ENCODE assay signal across 8 cellular contexts in genomic region chr19:3687774-3688706, GRCh38.
DNase-seq lines count a peak whose midpoint lies in the region; ATAC-seq and TF ChIP-seq lines count a peak whose summit lies in the region.

No MANE protein-coding gene starts in this region.

- no peaks in the 10 kb centered on the region for H3K27me3 ChIP-seq in parathyroid adenoma (ENCODE audit: control insufficient read depth, insufficient read depth, low read length)

- H3K27ac ChIP-seq in parathyroid adenoma: peak overlapping the region; percentile 47

- peak overlapping the region; percentile 31 for H3K4me2 ChIP-seq in parathyroid adenoma (ENCODE audit: low read length)

- ATAC-seq in HG03571 (IDR thresholded peaks at IDR 0.05; ENCODE audit: unreplicated experiment): no peak
- no peak for ATAC-seq in HG03521 (IDR thresholded peaks at IDR 0.05; ENCODE audit: unreplicated experiment)

- H2AFZ ChIP-seq in parathyroid adenoma: peak overlapping the region; percentile 59

- peaks cover 5% of the 10 kb centered on the region for H3K4me1 ChIP-seq in parathyroid adenoma

- H3K79me2 ChIP-seq in parathyroid adenoma: peaks cover 28% of the 10 kb centered on the region

- no peaks in the 10 kb centered on the region for H3K9me3 ChIP-seq in parathyroid adenoma (ENCODE audit: control insufficient read depth, low read length)

- no peak overlapping the region for H3K4me3 ChIP-seq in parathyroid adenoma (ENCODE audit: low read depth, low read length)

- DNase-seq in T follicular helper cell (ENCODE audit: low read depth) (peak; percentile 20), OCI-M1 (lab: John Stamatoyannopoulos, UW) (no peak), kidney glomerular epithelial cell (lab: John Stamatoyannopoulos, UW) (no peak)
- peak; percentile 13 for DNase-seq in effector CD8-positive, alpha-beta T cell (lab: John Stamatoyannopoulos, UW)

- no peak overlapping the region for H3K9ac ChIP-seq in parathyroid adenoma

- TF ChIP-seq CTCF in GM12874 (IDR thresholded peaks at IDR 0.05; ENCODE audit: insufficient read depth, low read depth, low read length) (0 out of 2 replicates have a peak, but pooled peaks have one; percentile 5), parathyroid adenoma (IDR thresholded peaks at IDR 0.05) (no peak)

- no peaks in the 10 kb centered on the region for H3K36me3 ChIP-seq in parathyroid adenoma (ENCODE audit: control insufficient read depth, insufficient read depth, low read length)

Comparison
In these comparisons a context has a peak if more than half of its experiments do, and no peak if none do; other contexts are left out.
1. DNase-seq: peak in T follicular helper cell (single experiment) and effector CD8-positive, alpha-beta T cell (single experiment); none in OCI-M1 (single experiment) and kidney glomerular epithelial cell (single experiment).